Comparison of ENCODE assay signal across 8 cellular contexts in the genomic region with DNA sequence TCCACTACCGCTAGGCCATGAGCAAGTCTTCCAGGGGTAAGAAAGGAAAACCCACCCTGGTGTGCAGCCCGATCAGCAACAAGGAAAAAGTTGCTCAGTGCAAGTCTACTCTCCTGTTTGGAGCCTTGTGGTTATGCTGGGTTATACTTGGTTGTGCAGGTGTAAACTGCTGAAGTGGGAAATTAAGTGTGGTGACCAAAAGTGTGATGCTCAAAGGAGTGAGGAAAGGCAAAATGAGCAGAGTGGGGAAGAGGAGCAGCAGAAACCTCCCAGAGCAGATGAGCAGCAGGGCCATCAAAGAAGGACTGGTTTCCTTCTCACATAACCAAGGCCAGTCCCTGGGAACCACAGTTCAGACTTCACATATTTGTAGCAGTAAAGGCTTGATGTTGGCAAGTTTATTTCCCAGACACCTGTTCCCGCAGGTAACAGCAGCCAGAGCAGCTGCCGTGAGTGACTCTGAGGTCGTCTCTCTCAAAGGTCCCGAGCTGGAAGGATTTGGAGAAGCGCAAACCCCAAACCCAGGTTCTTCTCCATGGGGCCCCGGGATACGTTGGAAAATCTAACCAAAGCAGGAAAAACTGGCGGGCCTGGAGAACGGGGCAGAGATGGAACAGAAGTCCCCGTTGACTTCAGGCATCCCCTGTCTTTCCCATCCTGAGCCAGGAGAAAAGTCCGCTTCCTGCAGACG. TPM values are rescaled to one million over a fixed set of nuclear protein-coding genes. Genes with fewer than 3 reads are reported as not detected.
DNase-seq lines count a peak whose midpoint lies in the region; ATAC-seq and TF ChIP-seq lines count a peak whose summit lies in the region.

No MANE protein-coding gene starts in this region.

- H3K9me3 ChIP-seq in OCI-LY1 (ENCODE audit: low read length) (no peaks in the 10 kb centered on the region), parathyroid adenoma (ENCODE audit: control insufficient read depth, low read length) (no peaks in the 10 kb centered on the region)

- H3K36me3 ChIP-seq in OCI-LY1 (ENCODE audit: insufficient read depth, low read length) (no peaks in the 10 kb centered on the region), parathyroid adenoma (ENCODE audit: control insufficient read depth, insufficient read depth, low read length) (no peaks in the 10 kb centered on the region)

- H3K4me1 ChIP-seq in OCI-LY1 (ENCODE audit: insufficient read depth, low read length, severe bottlenecking) (peaks cover 23% of the 10 kb centered on the region), parathyroid adenoma (peaks cover 7% of the 10 kb centered on the region)

- H4K20me1 ChIP-seq in OCI-LY1 (ENCODE audit: insufficient read depth, low read length), result no peaks in the 10 kb centered on the region

- H3K9me2 ChIP-seq in OCI-LY1 (ENCODE audit: low read depth, low read length), result no peaks in the 10 kb centered on the region

- ATAC-seq in HG03521 (IDR thresholded peaks at IDR 0.05; ENCODE audit: unreplicated experiment), result no peak
- ATAC-seq in HG02623 (IDR thresholded peaks at IDR 0.05; ENCODE audit: unreplicated experiment), result no peak

- DNase-seq in DMS53 (lab: John Stamatoyannopoulos, UW) (peak; percentile 51), epithelial cell of proximal tubule (ENCODE audit: low read depth) (no peak), HEK293T (ENCODE audit: extremely low spot score) (no peak), NCI-H774 (lab: John Stamatoyannopoulos, UW) (no peak)

- H3K79me2 ChIP-seq in OCI-LY1 (ENCODE audit: insufficient read depth, low read length) (no peaks in the 10 kb centered on the region), parathyroid adenoma (peaks cover 5% of the 10 kb centered on the region)

- no peak overlapping the region for H3K9ac ChIP-seq in OCI-LY1 (ENCODE audit: low read length)
- no peak overlapping the region for H3K9ac ChIP-seq in parathyroid adenoma

- no peak overlapping the region for H3K27ac ChIP-seq in OCI-LY1 (ENCODE audit: low read depth, low read length, poor library complexity, severe bottlenecking)
- peak overlapping the region; percentile 27 for H3K27ac ChIP-seq in parathyroid adenoma

- H3K4me2 ChIP-seq in OCI-LY1 (ENCODE audit: low read length), result peak overlapping the region; percentile 79
- peak overlapping the region; percentile 79 for H3K4me2 ChIP-seq in parathyroid adenoma (ENCODE audit: low read length)

- no peak for TF ChIP-seq CTCF in OCI-LY1 (IDR thresholded peaks at IDR 0.05; ENCODE audit: low read length)
- no peak for TF ChIP-seq CTCF in epithelial cell of proximal tubule (conservative IDR thresholded peaks at IDR 0.05; ENCODE audit: low read depth, low read length)
- no peak for TF ChIP-seq CTCF in parathyroid adenoma (IDR thresholded peaks at IDR 0.05)

- H3K4me3 ChIP-seq in OCI-LY1 (ENCODE audit: low read depth, low read length, poor library complexity, severe bottlenecking) (peak overlapping the region; percentile 57), epithelial cell of proximal tubule (ENCODE audit: low read depth, low read length) (peak overlapping the region; percentile 61), parathyroid adenoma (ENCODE audit: low read depth, low read length) (peak overlapping the region; percentile 72)

- H2AFZ ChIP-seq in OCI-LY1 (ENCODE audit: low read length), result no peak overlapping the region
- H2AFZ ChIP-seq in parathyroid adenoma, result peak overlapping the region; percentile 84

- POLR2A ChIA-PET in HEK293T (lab: Yijun Ruan, JAX), result interaction anchor here (2.0 kb wide), 1 partner anchor 10 kb away, joined by 5 read pairs; no protein-coding TSS in a partner anchor

- CTCF ChIA-PET in HEK293T (lab: Yijun Ruan, JAX), result no interaction called here

- H3F3A ChIP-seq in OCI-LY1 (ENCODE audit: insufficient read depth, low read length), result no peaks in the 10 kb centered on the region

- peaks cover 36% of the 10 kb centered on the region for H3K27me3 ChIP-seq in OCI-LY1 (ENCODE audit: insufficient read depth, low read length)
- H3K27me3 ChIP-seq in parathyroid adenoma (ENCODE audit: control insufficient read depth, insufficient read depth, low read length), result no peaks in the 10 kb centered on the region

TF ChIP-seq in HEK293T, 16 proteins besides CTCF, POLR2A, EP300 and RAD21:
- TF ChIP-seq CTBP1 (IDR thresholded peaks at IDR 0.05; ENCODE audit: borderline replicate concordance) (no peak), SUZ12 (IDR thresholded peaks at IDR 0.05) (no peak), FOXA1 (IDR thresholded peaks at IDR 0.05) (no peak), HDGF (IDR thresholded peaks at IDR 0.05; ENCODE audit: borderline replicate concordance) (no peak), NFRKB (IDR thresholded peaks at IDR 0.05) (no peak), ZNF384 (IDR thresholded peaks at IDR 0.05) (no peak), ARNT (IDR thresholded peaks at IDR 0.05) (no peak), ELF4 (IDR thresholded peaks at IDR 0.05) (no peak), FOXM1 (IDR thresholded peaks at IDR 0.05; ENCODE audit: borderline replicate concordance) (no peak), LEF1 (IDR thresholded peaks at IDR 0.05; ENCODE audit: borderline replicate concordance) (no peak), BHLHE40 (IDR thresholded peaks at IDR 0.05; ENCODE audit: borderline replicate concordance) (no peak), TARDBP (IDR thresholded peaks at IDR 0.05) (no peak)
- TF ChIP-seq, protein P1, sequence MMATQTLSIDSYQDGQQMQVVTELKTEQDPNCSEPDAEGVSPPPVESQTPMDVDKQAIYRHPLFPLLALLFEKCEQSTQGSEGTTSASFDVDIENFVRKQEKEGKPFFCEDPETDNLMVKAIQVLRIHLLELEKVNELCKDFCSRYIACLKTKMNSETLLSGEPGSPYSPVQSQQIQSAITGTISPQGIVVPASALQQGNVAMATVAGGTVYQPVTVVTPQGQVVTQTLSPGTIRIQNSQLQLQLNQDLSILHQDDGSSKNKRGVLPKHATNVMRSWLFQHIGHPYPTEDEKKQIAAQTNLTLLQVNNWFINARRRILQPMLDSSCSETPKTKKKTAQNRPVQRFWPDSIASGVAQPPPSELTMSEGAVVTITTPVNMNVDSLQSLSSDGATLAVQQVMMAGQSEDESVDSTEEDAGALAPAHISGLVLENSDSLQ (IDR thresholded peaks at IDR 0.05), result no peak

RNA-seq across cellular contexts. Expression of a gene that starts 0.6 kb away (rescaled TPM):
- total RNA-seq in epithelial cell of proximal tubule, result 19.0 and 25.5 TPM in 2 replicates

RNA-seq across cellular contexts. Expression of a gene that starts 37.0 kb away (rescaled TPM):
- total RNA-seq in epithelial cell of proximal tubule, result 4.5 and 7.0 TPM in 2 replicates

RNA-seq across cellular contexts. Expression of a gene that starts 43.3 kb away (rescaled TPM):
- total RNA-seq in epithelial cell of proximal tubule, result 3.9 and 14.3 TPM in 2 replicates
